In genomic region chr9:108869092-108869725, GRCh38 we compare ENCODE assay signal across 1 cellular context.
TF ChIP-seq lines count a peak whose summit lies in the region.

No MANE protein-coding gene starts in this region.

TF ChIP-seq in HepG2, 621 proteins besides CTCF, POLR2A, EP300 and RAD21 (continues in another document):
- TF ChIP-seq FOXC1 (CRISPR knock-in tag; IDR thresholded peaks at IDR 0.05; ENCODE audit: borderline replicate concordance) (peak; percentile 66; the same call in 1 of the 2 replicates), ZNF512B (CRISPR knock-in tag; IDR thresholded peaks at IDR 0.05; ENCODE audit: borderline replicate concordance) (no peak), ZBTB20 (CRISPR knock-in tag; IDR thresholded peaks at IDR 0.05; ENCODE audit: borderline replicate concordance, low read depth) (no peak), ZNF468 (CRISPR knock-in tag; IDR thresholded peaks at IDR 0.05) (no peak), ZNF276 (CRISPR knock-in tag; IDR thresholded peaks at IDR 0.05; ENCODE audit: low read depth) (no peak), FOXM1 (CRISPR knock-in tag; IDR thresholded peaks at IDR 0.05) (no peak), U2AF2 (IDR thresholded peaks at IDR 0.05; ENCODE audit: low read depth, low read length) (no peak), HNRNPK (IDR thresholded peaks at IDR 0.05; ENCODE audit: low read depth, low read length, poor library complexity, severe bottlenecking) (no peak), ZBTB21 (CRISPR knock-in tag; IDR thresholded peaks at IDR 0.05) (0 out of 2 replicates have a peak, but pooled peaks have one; percentile 17), GATA4 (IDR thresholded peaks at IDR 0.05; ENCODE audit: borderline replicate concordance, low read depth) (no peak), AHR (CRISPR knock-in tag; IDR thresholded peaks at IDR 0.05) (no peak), TRAFD1 (CRISPR knock-in tag; IDR thresholded peaks at IDR 0.05; ENCODE audit: borderline replicate concordance) (no peak), ZNF143 (CRISPR knock-in tag; IDR thresholded peaks at IDR 0.05) (no peak), ZNF644 (CRISPR knock-in tag; IDR thresholded peaks at IDR 0.05; ENCODE audit: low read depth) (peak; percentile 26; the same call in 1 of the 2 replicates), YEATS4 (CRISPR knock-in tag; IDR thresholded peaks at IDR 0.05; ENCODE audit: borderline replicate concordance) (no peak), MXD1 (CRISPR knock-in tag; IDR thresholded peaks at IDR 0.05) (no peak), FOXK1 (CRISPR knock-in tag; IDR thresholded peaks at IDR 0.05; ENCODE audit: borderline replicate concordance, low read depth) (no peak), SIN3B (IDR thresholded peaks at IDR 0.05; ENCODE audit: low read length) (no peak), TBP (CRISPR knock-in tag; IDR thresholded peaks at IDR 0.05) (no peak), ZFP41 (CRISPR knock-in tag; IDR thresholded peaks at IDR 0.05; ENCODE audit: borderline replicate concordance) (no peak), SALL2 (CRISPR knock-in tag; IDR thresholded peaks at IDR 0.05) (no peak), AFF4 (CRISPR knock-in tag; IDR thresholded peaks at IDR 0.05) (no peak), RERE (CRISPR knock-in tag; IDR thresholded peaks at IDR 0.05; ENCODE audit: low read depth) (peak; percentile 69; the same call in 1 of the 2 replicates), TGIF2 (CRISPR knock-in tag; IDR thresholded peaks at IDR 0.05) (peak; percentile 48; the same call in 1 of the 2 replicates), ZNF382 (CRISPR knock-in tag; IDR thresholded peaks at IDR 0.05; ENCODE audit: borderline replicate concordance) (no peak), NFYB (CRISPR knock-in tag; IDR thresholded peaks at IDR 0.05) (no peak), RFX3 (CRISPR knock-in tag; IDR thresholded peaks at IDR 0.05) (no peak), ZNF235 (CRISPR knock-in tag; IDR thresholded peaks at IDR 0.05; ENCODE audit: borderline replicate concordance) (no peak), NRL (CRISPR knock-in tag; IDR thresholded peaks at IDR 0.05; ENCODE audit: borderline replicate concordance) (no peak), ZBTB46 (CRISPR knock-in tag; IDR thresholded peaks at IDR 0.05; ENCODE audit: borderline replicate concordance) (no peak), MXD3 (CRISPR knock-in tag; IDR thresholded peaks at IDR 0.05) (no peak), FLYWCH1 (CRISPR knock-in tag; IDR thresholded peaks at IDR 0.05) (no peak), GLMP (CRISPR knock-in tag; IDR thresholded peaks at IDR 0.05; ENCODE audit: borderline replicate concordance) (no peak), ZNF441 (CRISPR knock-in tag; IDR thresholded peaks at IDR 0.05; ENCODE audit: borderline replicate concordance) (peak; percentile 89; the same call in 1 of the 2 replicates), HDAC1 (CRISPR knock-in tag; IDR thresholded peaks at IDR 0.05) (peak; percentile 20; the same call in 1 of the 2 replicates), HOXD1 (CRISPR knock-in tag; IDR thresholded peaks at IDR 0.05) (peak; percentile 48; the same call in 1 of the 2 replicates), ZNF576 (CRISPR knock-in tag; IDR thresholded peaks at IDR 0.05) (no peak), TCF12 (IDR thresholded peaks at IDR 0.05) (no peak), TCF12 (CRISPR knock-in tag; IDR thresholded peaks at IDR 0.05) (0 out of 2 replicates have a peak, but pooled peaks have one; percentile 52)
